Comparison of ENCODE assay signal across 12 cellular contexts in genomic region chr14:66709292-66709691, GRCh38.
DNase-seq lines count a peak whose midpoint lies in the region; ATAC-seq, FAIRE-seq and TF ChIP-seq lines count a peak whose summit lies in the region.
"Had no signal": no experiment of that assay in that cellular context is flagged by ENCODE, and none has a peak within 500 bp of the region (broad histone marks: within the 10 kb centered on the region; RNA-seq: fewer than 3 reads in every experiment).

No MANE protein-coding gene starts in this region.

- DNase-seq in HCT116 (ENCODE audit: low read depth, low spot score) (peak; percentile 21), RCC 7860 (ENCODE audit: low spot score) (peak; percentile 17), epidermal melanocyte (ENCODE audit: insufficient read length, low spot score) (peak; percentile 18), skeletal muscle cell (ENCODE audit: low read depth) (peak; percentile 45), ascending aorta (ENCODE audit: low spot score in 2 of 2) (no peak), suprapubic skin (ENCODE audit: low spot score in 2 of 2) (no peak), GM13977 (ENCODE audit: low spot score) (no peak)
- DNase-seq: NCI-H2227 treated with DMSO at 0.1 percent for 48 hours, uterus had no signal

- 71% methylated on average over 1 of the region's 1 CpG for WGBS in suprapubic skin

- H3K36me3 ChIP-seq in HCT116 (ENCODE audit: control insufficient read depth in 1 of 2, insufficient read depth in 2 of 2, low read length in 2 of 2) (no peaks in the 10 kb centered on the region), ascending aorta (no peaks in the 10 kb centered on the region), suprapubic skin (no peaks in the 10 kb centered on the region)
- H3K36me3 ChIP-seq: right atrium auricular region, uterus had no signal

- FAIRE-seq in RCC 7860 (lab: Jason Lieb, UNC), result peak; percentile 16
- FAIRE-seq: colon had no signal

- H4K20me1 ChIP-seq in HCT116 (ENCODE audit: insufficient read depth), result no peaks in the 10 kb centered on the region

- in situ Hi-C loops in GM13977 (cut with MboI; ENCODE audit: low pct_unique_long_range_greater_than_20kb, low sequenced_read_pairs, unreplicated experiment), result no loop called here

- CTCF ChIA-PET in HCT116 (lab: Charles Lee), result interaction anchor here (1.1 kb wide), 1 partner anchor 15 kb away, joined by 3 read pairs; no protein-coding TSS in a partner anchor

- intact Hi-C loops in HCT116 (cut with micrococcal nuclease), result no loop called here
- intact Hi-C loops in ascending aorta (cut with DNase I), result no loop called here

- no TSS peak for BruUV-seq in HCT116 (replicated peaks; lab: Mats Ljungman, UMichigan)

- H3K4me1 ChIP-seq in HCT116 (ENCODE audit: control insufficient read depth in 1 of 2, insufficient read depth in 2 of 2, low read length in 2 of 2), result peaks cover 0 to 5% of the 10 kb centered on the region in 2 experiments; a peak in 1 of 4 replicates
- no peaks in the 10 kb centered on the region for H3K4me1 ChIP-seq in ascending aorta
- no peaks in the 10 kb centered on the region for H3K4me1 ChIP-seq in suprapubic skin
- H3K4me1 ChIP-seq: right atrium auricular region, uterus had no signal

- RAD21 ChIA-PET in HCT116 (lab: Charles Lee; ENCODE audit: low non-redundant PET in 1 of 2, low total read pairs in 2 of 2, uncharacterized antibody in 2 of 2, unreplicated experiment in 2 of 2), result no interaction called here

- no peak overlapping the region for H3K9ac ChIP-seq in HCT116 (ENCODE audit: low read length)
- H3K9ac ChIP-seq: KMS-11 had no signal

- no peaks in the 10 kb centered on the region for H3K9me2 ChIP-seq in HCT116 (ENCODE audit: insufficient read depth)

- no peak for TF ChIP-seq RAD21 in HCT116 (IDR thresholded peaks at IDR 0.05; ENCODE audit: low read depth)

- peaks cover 12% of the 10 kb centered on the region; the same call in 1 of the 2 replicates for H3K79me2 ChIP-seq in HCT116 (ENCODE audit: insufficient read depth, low read length)

- peak; percentile 81 for ATAC-seq in HCT116

- H3K9me3 ChIP-seq in HCT116 (ENCODE audit: control insufficient read depth in 1 of 2, insufficient read depth in 1 of 2, low read depth in 1 of 2, low read length in 2 of 2) (no peaks in the 10 kb centered on the region), ascending aorta (peaks cover 5 to 36% of the 10 kb centered on the region in 2 donors), suprapubic skin (peaks cover 13% of the 10 kb centered on the region)

- no peak for TF ChIP-seq EP300 in suprapubic skin (IDR thresholded peaks at IDR 0.05)

- H3K27me3 ChIP-seq in HCT116 (ENCODE audit: insufficient read depth, low read length) (no peaks in the 10 kb centered on the region), ascending aorta (no peaks in the 10 kb centered on the region), suprapubic skin (no peaks in the 10 kb centered on the region)
- H3K27me3 ChIP-seq: right atrium auricular region, uterus had no signal

- TF ChIP-seq POLR2A in HCT116 (IDR thresholded peaks at IDR 0.05; ENCODE audit: borderline replicate concordance, extremely low read depth, insufficient read depth, insufficient read length) (no peak), suprapubic skin (IDR thresholded peaks at IDR 0.05) (no peak)

- H2AFZ ChIP-seq in HCT116 (ENCODE audit: low read depth, low read length, poor library complexity, severe bottlenecking), result no peak overlapping the region

- no peak overlapping the region for H3K4me2 ChIP-seq in HCT116 (ENCODE audit: low read length)
- H3K4me2 ChIP-seq: KMS-11 had no signal

- no peak for TF ChIP-seq CTCF in HCT116 (IDR thresholded peaks at IDR 0.05 in 2 of 3, conservative IDR thresholded peaks at IDR 0.05 in 1 of 3; ENCODE audit: borderline replicate concordance in 1 of 3, insufficient read depth in 1 of 3, low read depth in 2 of 3, low read length in 2 of 3)
- no peak for TF ChIP-seq CTCF in ascending aorta (IDR thresholded peaks at IDR 0.05)
- no peak for TF ChIP-seq CTCF in suprapubic skin (IDR thresholded peaks at IDR 0.05)
- no peak for TF ChIP-seq CTCF in GM13977 (IDR thresholded peaks at IDR 0.05; ENCODE audit: extremely low read depth, insufficient read depth, missing control alignments)

- H3K4me3 ChIP-seq in HCT116 (replicated peaks in 1 of 2; ENCODE audit: low read depth in 1 of 2, low read length in 2 of 2) (no peak overlapping the region), skeletal muscle cell (ENCODE audit: low read depth, low read length) (no peak overlapping the region), ascending aorta (no peak overlapping the region), suprapubic skin (no peak overlapping the region)
- H3K4me3 ChIP-seq: right atrium auricular region, uterus had no signal

- POLR2A ChIA-PET in HCT116 (lab: Charles Lee), result no interaction called here

- no peak overlapping the region for H3K27ac ChIP-seq in HCT116 (ENCODE audit: low read depth, low read length)
- H3K27ac ChIP-seq in ascending aorta, result no peak overlapping the region
- no peak overlapping the region for H3K27ac ChIP-seq in suprapubic skin
- H3K27ac ChIP-seq: KMS-11, right atrium auricular region, uterus had no signal

TF ChIP-seq in HCT116, 20 proteins besides CTCF, POLR2A, EP300 and RAD21:
- TF ChIP-seq REST (IDR thresholded peaks at IDR 0.05; ENCODE audit: low read depth) (no peak), CEBPB (IDR thresholded peaks at IDR 0.05; ENCODE audit: low read depth) (peak; percentile 39; the same call in 1 of the 2 replicates), ZFX (IDR thresholded peaks at IDR 0.05) (no peak), JUND (IDR thresholded peaks at IDR 0.05) (0 out of 2 replicates have a peak, but pooled peaks have one; percentile 21), FOSL1 (IDR thresholded peaks at IDR 0.05; ENCODE audit: low read depth) (no peak)

Comparison
In these comparisons a context has a peak if more than half of its experiments do, and no peak if none do; other contexts are left out.
1. DNase-seq: peak in HCT116 (single experiment), RCC 7860 (single experiment), epidermal melanocyte (single experiment) and skeletal muscle cell (single experiment); none in ascending aorta (0 of 2), suprapubic skin (0 of 2) and GM13977 (single experiment).